In the genomic region with DNA sequence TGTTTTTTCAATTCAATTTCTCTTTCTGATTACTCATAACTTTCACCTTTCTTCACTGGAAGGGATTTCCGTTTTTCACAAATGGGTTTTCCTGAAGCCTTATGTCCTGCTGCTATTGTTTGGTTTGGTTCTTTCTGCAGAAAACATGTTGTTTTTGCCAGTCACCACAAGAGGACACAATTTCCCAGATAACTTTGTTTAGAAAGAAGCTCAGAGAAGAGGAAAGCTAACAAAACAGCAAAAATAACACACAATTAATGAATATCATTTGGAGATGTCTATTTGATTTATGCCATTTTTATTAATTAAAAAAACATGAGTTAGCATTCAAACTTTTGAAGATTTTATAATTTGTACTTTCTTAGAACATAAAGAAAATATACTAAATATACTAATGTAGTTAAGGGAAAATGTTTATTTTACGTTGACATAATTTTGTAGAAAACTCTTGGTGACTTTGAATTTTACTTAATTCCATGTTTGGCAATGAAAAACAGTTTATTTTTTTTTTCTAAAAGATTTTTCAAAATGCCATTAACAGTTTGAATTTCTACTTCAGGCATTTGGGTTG, we compare ENCODE assay signal across 8 cellular contexts. TPM values are rescaled to one million over a fixed set of nuclear protein-coding genes. Genes with fewer than 3 reads are reported as not detected.
DNase-seq lines count a peak whose midpoint lies in the region; ATAC-seq and TF ChIP-seq lines count a peak whose summit lies in the region.

No MANE protein-coding gene starts in this region.

- DNase-seq in Caco-2, result peak in 1 of 2 experiments; percentile 12
- DNase-seq in Kasumi-1 (lab: John Stamatoyannopoulos, UW), result peak; percentile 3 to 29
- DNase-seq in SW480 (ENCODE audit: low spot score), result peak; percentile 74
- DNase-seq in iPS-NIHi11 (ENCODE audit: low spot score), result peak; percentile 33
- DNase-seq in T-helper 2 cell, result no peak
- DNase-seq in left colon, result no peak

- intact Hi-C loops in Caco-2 (cut with micrococcal nuclease; ENCODE audit: unreplicated experiment), result loop anchor here (1.0 to 5.0 kb wide), 4 partner anchors 141 to 1475 kb away; no protein-coding TSS in a partner anchor
- intact Hi-C loops in left colon (cut with DNase I, micrococcal nuclease), result no loop called here

- TF ChIP-seq CTCF in Caco-2 (IDR thresholded peaks at IDR 0.05; ENCODE audit: insufficient read depth in 1 of 2, low read depth in 1 of 2, low read length in 1 of 2, severe bottlenecking in 1 of 2, unreplicated experiment in 1 of 2), result peak; percentile 50 to 68

- no peak overlapping the region for H3K4me3 ChIP-seq in Caco-2 (ENCODE audit: low read depth, low read length)

- H3K4me1 ChIP-seq in Caco-2, result no peaks in the 10 kb centered on the region; the same call in 1 of the 2 replicates

- H3K36me3 Mint-ChIP-seq in Caco-2 (ENCODE audit: insufficient read depth, unreplicated experiment), result no peaks in the 10 kb centered on the region

- POLR2A ChIA-PET in Caco-2 (lab: Charles Lee), result no interaction called here

- no TSS peak for BruUV-seq in Caco-2 (replicated peaks; lab: Mats Ljungman, UMichigan)

- H3K4me3 Mint-ChIP-seq in Caco-2 (ENCODE audit: unreplicated experiment), result no peak overlapping the region

- H3K27ac Mint-ChIP-seq in Caco-2 (ENCODE audit: unreplicated experiment), result no peak overlapping the region

- H3K27me3 ChIP-seq in Caco-2 (replicated peaks; ENCODE audit: control insufficient read depth, insufficient read depth, low read length), result no peaks in the 10 kb centered on the region

- peaks cover 10% of the 10 kb centered on the region for H3K27me3 Mint-ChIP-seq in Caco-2 (ENCODE audit: insufficient read depth, unreplicated experiment)

- no peaks in the 10 kb centered on the region for H3K9me3 ChIP-seq in Caco-2

- no peaks in the 10 kb centered on the region for H3K36me3 ChIP-seq in Caco-2 (ENCODE audit: control insufficient read depth, insufficient read depth, low read length)

- CTCF ChIA-PET in Caco-2 (lab: Charles Lee), result interaction anchor here (0.5 to 1.0 kb wide), 4 partner anchors 54 to 372 kb away, joined by 3 to 6 read pairs (median 4); no protein-coding TSS in a partner anchor

- ATAC-seq in left colon, result no peak
- no peak for ATAC-seq in GM21367 (IDR thresholded peaks at IDR 0.05; ENCODE audit: unreplicated experiment)
- no peak for ATAC-seq in GM21515 (IDR thresholded peaks at IDR 0.05; ENCODE audit: unreplicated experiment)

- no peaks in the 10 kb centered on the region for H3K9me3 Mint-ChIP-seq in Caco-2 (ENCODE audit: unreplicated experiment)

- no peaks in the 10 kb centered on the region for H3K4me1 Mint-ChIP-seq in Caco-2 (ENCODE audit: low read depth, unreplicated experiment)

RNA-seq across cellular contexts. Expression of gene TWIST1, which starts 4.7 kb away (rescaled TPM):
- not detected in 2 replicates for total RNA-seq in Caco-2 (2022)
- total RNA-seq in left colon, result under 1 TPM; 0.27 to 0.81 TPM

RNA-seq across cellular contexts. Expression of gene FERD3L, which starts 23.1 kb away (rescaled TPM):
- total RNA-seq in Caco-2 (2022) (not detected in 2 replicates), left colon (not detected)

Comparison
In these comparisons a context has a peak if more than half of its experiments do, and no peak if none do; other contexts are left out.
1. DNase-seq: peak in Kasumi-1 (2 of 2), SW480 (single experiment) and iPS-NIHi11 (single experiment); none in T-helper 2 cell (0 of 5) and left colon (0 of 2).